Comparison of ENCODE assay signal across 15 cellular contexts in the genomic region with DNA sequence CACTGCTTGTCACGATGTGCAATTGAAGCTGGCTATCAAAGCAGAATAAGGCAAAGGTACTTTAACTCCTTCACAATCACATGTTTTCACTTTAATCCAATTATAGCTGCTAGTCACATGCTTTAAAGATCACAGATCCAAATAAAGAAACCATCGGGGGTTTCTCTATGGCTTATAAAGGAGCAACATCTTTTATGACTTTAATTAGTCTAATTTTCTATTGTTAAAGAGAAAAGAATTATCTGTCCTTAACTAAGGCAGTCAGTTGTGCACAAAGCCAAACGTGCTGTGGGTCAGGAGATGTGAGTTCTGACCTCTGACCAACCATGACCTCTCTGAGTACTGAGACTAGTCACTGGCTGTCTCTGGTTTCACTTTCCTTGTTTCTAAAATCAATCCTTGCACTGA.
DNase-seq lines count a peak whose midpoint lies in the region; ATAC-seq, FAIRE-seq and TF ChIP-seq lines count a peak whose summit lies in the region.
"Had no signal": no experiment of that assay in that cellular context is flagged by ENCODE, and none has a peak within 500 bp of the region (broad histone marks: within the 10 kb centered on the region; RNA-seq: fewer than 3 reads in every experiment).

No MANE protein-coding gene starts in this region.

- H3K27me3 Mint-ChIP-seq in endodermal cell (ENCODE audit: insufficient read depth), result peaks cover 43% of the 10 kb centered on the region
- H3K27me3 Mint-ChIP-seq: T-cell had no signal

- peak; percentile 93 for ATAC-seq in GM18502 (IDR thresholded peaks at IDR 0.05; ENCODE audit: poor library complexity, unreplicated experiment)
- peak; percentile 95 for ATAC-seq in GM19452 (IDR thresholded peaks at IDR 0.05; ENCODE audit: unreplicated experiment)
- ATAC-seq in HG02981 (IDR thresholded peaks at IDR 0.05; ENCODE audit: unreplicated experiment), result peak; percentile 96
- ATAC-seq in GM12878, result peak; percentile 83
- ATAC-seq: T-cell had no signal

- H3K4me1 Mint-ChIP-seq in endodermal cell, result peaks cover 5% of the 10 kb centered on the region

- BruUV-seq in GM12878 (replicated peaks; lab: Mats Ljungman, UMichigan), result no TSS peak

- SMC1A ChIA-PET in GM12878 (lab: Charles Lee; ENCODE audit: uncharacterized antibody, unreplicated experiment), result interaction anchor here (1.1 to 2.2 kb wide), 4 partner anchors 9 to 20 kb away, joined by 3 to 8 read pairs (median 6); no protein-coding TSS in a partner anchor

- FAIRE-seq in GM12878 (lab: Jason Lieb, UNC), result peak; percentile 27
- FAIRE-seq: endometrium had no signal

- TF ChIP-seq POLR2A in GM12878 (IDR thresholded peaks at IDR 0.05; ENCODE audit: low read depth, low read length), result no peak

- intact Hi-C loops in GM12878 (cut with micrococcal nuclease; ENCODE audit: unreplicated experiment), result no loop called here

- TF ChIP-seq RAD21 in GM12878 (IDR thresholded peaks at IDR 0.05; ENCODE audit: insufficient read depth, low read depth, low read length), result no peak

- H2AFZ ChIP-seq in GM12878 (ENCODE audit: control insufficient read depth, low read depth, low read length), result no peak overlapping the region; the same call in 1 of the 2 replicates

- H3K4me1 ChIP-seq in GM12878 (ENCODE audit: control insufficient read depth, insufficient read depth, low read length), result peaks cover 7% of the 10 kb centered on the region
- H3K4me1 ChIP-seq in endodermal cell (ENCODE audit: control insufficient read depth, insufficient read depth, low read length), result no peaks in the 10 kb centered on the region

- 5% methylated on average over 3 of the region's 3 CpGs for WGBS in GM12878 (ENCODE audit: insufficient coverage, insufficient replicate concordance, low lambda C conversion rate, missing lambda C conversion rate)
- 80 to 81% methylated on average over 2 to 3 of the region's 3 CpGs for WGBS in endodermal cell (ENCODE audit: insufficient coverage in 1 of 2, insufficient read length in 1 of 2), 2 experiments

- H3K27ac ChIP-seq in GM12878 (ENCODE audit: control insufficient read depth, insufficient read depth) (no peak overlapping the region), endodermal cell (ENCODE audit: low read depth, low read length) (no peak overlapping the region)
- H3K27ac ChIP-seq: HL-60, skin epidermis had no signal

- no peaks in the 10 kb centered on the region for H3K27me3 ChIP-seq in GM12878 (replicated peaks in 1 of 2; ENCODE audit: control insufficient read depth in 2 of 2, insufficient read depth in 2 of 2, low read length in 1 of 2)
- H3K27me3 ChIP-seq in endodermal cell (ENCODE audit: control insufficient read depth, insufficient read depth, low read length, poor library complexity, severe bottlenecking), result no peaks in the 10 kb centered on the region

- no peak overlapping the region for H3K27ac Mint-ChIP-seq in endodermal cell
- H3K27ac Mint-ChIP-seq: T-cell had no signal

- TF ChIP-seq CTCF in GM12878 (IDR thresholded peaks at IDR 0.05 in 2 of 3, conservative IDR thresholded peaks at IDR 0.05 in 1 of 3; ENCODE audit: control insufficient read depth in 2 of 3, extremely low read depth in 1 of 3, insufficient read depth in 1 of 3, low read depth in 3 of 3, low read length in 3 of 3), result no peak
- no peak for TF ChIP-seq CTCF in endodermal cell (conservative IDR thresholded peaks at IDR 0.05)

- H3K9me3 ChIP-seq in GM12878 (replicated peaks; ENCODE audit: control insufficient read depth, insufficient read depth, low read length) (no peaks in the 10 kb centered on the region), endodermal cell (ENCODE audit: control insufficient read depth, low read length) (peaks cover 15% of the 10 kb centered on the region)

- CTCF ChIA-PET in GM12878 (lab: Yijun Ruan, JAX), result interaction anchor here (0.6 to 1.5 kb wide), 4 partner anchors 16 to 250 kb away, joined by 3 to 6 read pairs (median 4); no protein-coding TSS in a partner anchor

- peaks cover 14% of the 10 kb centered on the region for H3K9me3 Mint-ChIP-seq in endodermal cell
- H3K9me3 Mint-ChIP-seq: T-cell had no signal

- no peaks in the 10 kb centered on the region for H3K79me2 ChIP-seq in GM12878 (ENCODE audit: control insufficient read depth, insufficient read depth, low read length)

- H3K4me2 ChIP-seq in GM12878 (ENCODE audit: control insufficient read depth, insufficient read depth), result no peak overlapping the region

- TF ChIP-seq EP300 in GM12878 (IDR thresholded peaks at IDR 0.05; ENCODE audit: borderline replicate concordance in 1 of 2, control insufficient read depth in 1 of 2, low read depth in 2 of 2, low read length in 2 of 2), result no peak; a peak in 1 of 4 replicates

- no peak overlapping the region for H3K4me3 Mint-ChIP-seq in endodermal cell
- H3K4me3 Mint-ChIP-seq: T-cell had no signal

- DNase-seq in GM12878 (ENCODE audit: low read depth, low spot score) (no peak), endodermal cell (no peak), Kasumi-1 (lab: John Stamatoyannopoulos, UW) (no peak)
- no peak for DNase-seq in activated effector memory CD4-positive, alpha-beta T cell treated with Interleukin-2 at 50 U/mL for 16 hours
- DNase-seq in stimulated activated CD8-positive, alpha-beta memory T cell treated with anti-CD3 and anti-CD28 coated beads, Interleukin-4, amount 100 ng/mL, for 48 hours, result no peak
- DNase-seq: activated naive CD4-positive, alpha-beta T cell treated with Interleukin-2 at 50 U/mL for 16 hours; NCI-H2107; substantia nigra; T-cell had no signal

- H3K9ac ChIP-seq in GM12878 (ENCODE audit: control insufficient read depth, insufficient read depth, low read length) (no peak overlapping the region), endodermal cell (ENCODE audit: extremely low read depth, low read length, poor library complexity, severe bottlenecking) (no peak overlapping the region)

- no peaks in the 10 kb centered on the region for H4K20me1 ChIP-seq in GM12878 (ENCODE audit: control insufficient read depth, insufficient read depth)

- in situ Hi-C loops in GM12878 (cut with MboI), result no loop called here

- POLR2A ChIA-PET in GM12878 (lab: Charles Lee), result no interaction called here

- no peaks in the 10 kb centered on the region for H3K36me3 ChIP-seq in GM12878 (ENCODE audit: control insufficient read depth in 2 of 2, insufficient read depth in 2 of 2, low read length in 1 of 2)
- H3K36me3 ChIP-seq in endodermal cell (ENCODE audit: control insufficient read depth, insufficient read depth, low read length), result no peaks in the 10 kb centered on the region

- H3K36me3 Mint-ChIP-seq in endodermal cell (ENCODE audit: low read depth), result peaks cover 3% of the 10 kb centered on the region
- H3K36me3 Mint-ChIP-seq: T-cell had no signal

- H3K4me3 ChIP-seq in GM12878 (no peak overlapping the region), endodermal cell (ENCODE audit: low read length) (no peak overlapping the region)
- H3K4me3 ChIP-seq: skin epidermis had no signal

- RAD21 ChIA-PET in GM12878 (lab: Charles Lee; ENCODE audit: unreplicated experiment), result interaction anchor here (0.8 to 0.9 kb wide), 2 partner anchors 20 to 173 kb away, joined by 3 read pairs; no protein-coding TSS in a partner anchor

TF ChIP-seq in GM12878, 131 proteins besides CTCF, POLR2A, EP300 and RAD21 (continues in another document):
- no peak for TF ChIP-seq BACH1 (IDR thresholded peaks at IDR 0.05; ENCODE audit: borderline replicate concordance)
- TF ChIP-seq ESRRA (IDR thresholded peaks at IDR 0.05; ENCODE audit: low read length), result no peak
- no peak for TF ChIP-seq RB1 (IDR thresholded peaks at IDR 0.05; ENCODE audit: borderline replicate concordance)
- TF ChIP-seq IRF4 (IDR thresholded peaks at IDR 0.05; ENCODE audit: low read depth, low read length), result peak; percentile 34; the same call in 1 of the 2 replicates
- TF ChIP-seq MYB (IDR thresholded peaks at IDR 0.05; ENCODE audit: borderline replicate concordance, low read depth, low read length), result no peak
- no peak for TF ChIP-seq RELA (IDR thresholded peaks at IDR 0.05; ENCODE audit: borderline replicate concordance, partially characterized antibody)
- TF ChIP-seq, protein P1, sequence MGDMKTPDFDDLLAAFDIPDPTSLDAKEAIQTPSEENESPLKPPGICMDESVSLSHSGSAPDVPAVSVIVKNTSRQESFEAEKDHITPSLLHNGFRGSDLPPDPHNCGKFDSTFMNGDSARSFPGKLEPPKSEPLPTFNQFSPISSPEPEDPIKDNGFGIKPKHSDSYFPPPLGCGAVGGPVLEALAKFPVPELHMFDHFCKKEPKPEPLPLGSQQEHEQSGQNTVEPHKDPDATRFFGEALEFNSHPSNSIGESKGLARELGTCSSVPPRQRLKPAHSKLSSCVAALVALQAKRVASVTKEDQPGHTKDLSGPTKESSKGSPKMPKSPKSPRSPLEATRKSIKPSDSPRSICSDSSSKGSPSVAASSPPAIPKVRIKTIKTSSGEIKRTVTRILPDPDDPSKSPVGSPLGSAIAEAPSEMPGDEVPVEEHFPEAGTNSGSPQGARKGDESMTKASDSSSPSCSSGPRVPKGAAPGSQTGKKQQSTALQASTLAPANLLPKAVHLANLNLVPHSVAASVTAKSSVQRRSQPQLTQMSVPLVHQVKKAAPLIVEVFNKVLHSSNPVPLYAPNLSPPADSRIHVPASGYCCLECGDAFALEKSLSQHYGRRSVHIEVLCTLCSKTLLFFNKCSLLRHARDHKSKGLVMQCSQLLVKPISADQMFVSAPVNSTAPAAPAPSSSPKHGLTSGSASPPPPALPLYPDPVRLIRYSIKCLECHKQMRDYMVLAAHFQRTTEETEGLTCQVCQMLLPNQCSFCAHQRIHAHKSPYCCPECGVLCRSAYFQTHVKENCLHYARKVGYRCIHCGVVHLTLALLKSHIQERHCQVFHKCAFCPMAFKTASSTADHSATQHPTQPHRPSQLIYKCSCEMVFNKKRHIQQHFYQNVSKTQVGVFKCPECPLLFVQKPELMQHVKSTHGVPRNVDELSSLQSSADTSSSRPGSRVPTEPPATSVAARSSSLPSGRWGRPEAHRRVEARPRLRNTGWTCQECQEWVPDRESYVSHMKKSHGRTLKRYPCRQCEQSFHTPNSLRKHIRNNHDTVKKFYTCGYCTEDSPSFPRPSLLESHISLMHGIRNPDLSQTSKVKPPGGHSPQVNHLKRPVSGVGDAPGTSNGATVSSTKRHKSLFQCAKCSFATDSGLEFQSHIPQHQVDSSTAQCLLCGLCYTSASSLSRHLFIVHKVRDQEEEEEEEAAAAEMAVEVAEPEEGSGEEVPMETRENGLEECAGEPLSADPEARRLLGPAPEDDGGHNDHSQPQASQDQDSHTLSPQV (IDR thresholded peaks at IDR 0.05), result no peak
- no peak for TF ChIP-seq TARDBP (IDR thresholded peaks at IDR 0.05; ENCODE audit: borderline replicate concordance)
- TF ChIP-seq HDGF (IDR thresholded peaks at IDR 0.05), result no peak
